In genomic region chr16:29807426-29808218, GRCh38 we compare ENCODE assay signal across 7 cellular contexts. TPM values are rescaled to one million over a fixed set of nuclear protein-coding genes. Genes with fewer than 3 reads are reported as not detected.
DNase-seq lines count a peak whose midpoint lies in the region; TF ChIP-seq lines count a peak whose summit lies in the region.

No MANE protein-coding gene starts in this region.

- no peaks in the 10 kb centered on the region for H3K9me2 ChIP-seq in Loucy (replicated peaks; ENCODE audit: low read depth, low read length)

- H4K20me1 ChIP-seq in Loucy (ENCODE audit: insufficient read depth, low read length, poor library complexity, severe bottlenecking), result peaks cover 35% of the 10 kb centered on the region
- H4K20me1 ChIP-seq in neural progenitor cell (ENCODE audit: low read depth), result peaks cover 37% of the 10 kb centered on the region

- H3K4me3 Mint-ChIP-seq in neural progenitor cell, result peak overlapping the region; percentile 87

- peak; percentile 68 for TF ChIP-seq POLR2A in GM15510 (IDR thresholded peaks at IDR 0.05; ENCODE audit: borderline replicate concordance, extremely low read depth, insufficient read length)

- H3F3A ChIP-seq in Loucy (ENCODE audit: low read depth) (peaks cover 13% of the 10 kb centered on the region), neural progenitor cell (ENCODE audit: low read depth) (peaks cover 83% of the 10 kb centered on the region)

- peak overlapping the region; percentile 60 for H3K27ac Mint-ChIP-seq in neural progenitor cell

- H3K27me3 ChIP-seq in Loucy (ENCODE audit: insufficient read depth, low read length, poor library complexity, severe bottlenecking) (no peaks in the 10 kb centered on the region), neural progenitor cell (no peaks in the 10 kb centered on the region), stomach smooth muscle (ENCODE audit: control insufficient read depth in 1 of 2, insufficient read depth in 2 of 2, low read length in 2 of 2) (no peaks in the 10 kb centered on the region)

- peak overlapping the region; percentile 97 for H3K4me2 ChIP-seq in Loucy (ENCODE audit: low read depth, low read length, poor library complexity, severe bottlenecking)
- peak overlapping the region; percentile 88 for H3K4me2 ChIP-seq in neural progenitor cell

- H3K4me1 ChIP-seq in Loucy (ENCODE audit: insufficient read depth, low read length, poor library complexity, severe bottlenecking), result peaks cover 39% of the 10 kb centered on the region
- peaks cover 38% of the 10 kb centered on the region for H3K4me1 ChIP-seq in neural progenitor cell
- peaks cover 68% of the 10 kb centered on the region for H3K4me1 ChIP-seq in stomach smooth muscle (ENCODE audit: control insufficient read depth, insufficient read depth, low read length)

- DNase-seq in SIG-M5 treated with dmso at 0.1 percent for 504 hours (lab: John Stamatoyannopoulos, UW; ENCODE audit: unreplicated experiment), result peak; percentile 87
- DNase-seq in activated naive CD4-positive, alpha-beta T cell (lab: John Stamatoyannopoulos, UW), result peak; percentile 70 to 87 (median 79)
- DNase-seq in foreskin fibroblast, result peak; percentile 94 to 97
- DNase-seq in neural progenitor cell (ENCODE audit: low spot score), result peak; percentile 89

- no peak overlapping the region for H2AFZ ChIP-seq in Loucy (ENCODE audit: low read length)
- no peak overlapping the region for H2AFZ ChIP-seq in neural progenitor cell (replicated peaks)

- H3K9ac ChIP-seq in Loucy (ENCODE audit: low read depth, low read length, poor library complexity, severe bottlenecking) (peak overlapping the region; percentile 89), neural progenitor cell (no peak overlapping the region), stomach smooth muscle (ENCODE audit: low read length in 2 of 2) (peak overlapping the region; percentile 67 to 68)

- H3K36me3 ChIP-seq in Loucy (ENCODE audit: insufficient read depth, low read length), result peaks cover 51% of the 10 kb centered on the region
- no peaks in the 10 kb centered on the region for H3K36me3 ChIP-seq in neural progenitor cell
- H3K36me3 ChIP-seq in stomach smooth muscle (ENCODE audit: control insufficient read depth in 2 of 2, insufficient read depth in 2 of 2, low read length in 2 of 2), result no peaks in the 10 kb centered on the region

- H3K27ac ChIP-seq in neural progenitor cell (peak overlapping the region; percentile 48), stomach smooth muscle (ENCODE audit: low read length) (peak overlapping the region; percentile 92)

- H3K4me3 ChIP-seq in Loucy (ENCODE audit: low read length, poor library complexity, severe bottlenecking) (peak overlapping the region; percentile 97), foreskin fibroblast (ENCODE audit: low read depth in 1 of 2, low read length in 2 of 2) (peak overlapping the region; percentile 58 to 62), neural progenitor cell (peak overlapping the region; percentile 72), stomach smooth muscle (ENCODE audit: low read length in 2 of 2) (peak overlapping the region; percentile 54 to 74)

- H3K9me3 Mint-ChIP-seq in neural progenitor cell, result no peaks in the 10 kb centered on the region

- TF ChIP-seq CTCF in Loucy (conservative IDR thresholded peaks at IDR 0.05; ENCODE audit: low read length), result peak; percentile 56
- TF ChIP-seq CTCF in foreskin fibroblast (IDR thresholded peaks at IDR 0.05; ENCODE audit: low read depth, low read length), result peak; percentile 56
- peak; percentile 55 for TF ChIP-seq CTCF in neural progenitor cell (IDR thresholded peaks at IDR 0.05)

- H3K9me3 ChIP-seq in Loucy (ENCODE audit: insufficient read depth, low read depth, low read length), result no peaks in the 10 kb centered on the region
- no peaks in the 10 kb centered on the region for H3K9me3 ChIP-seq in neural progenitor cell (ENCODE audit: low read depth)
- no peaks in the 10 kb centered on the region for H3K9me3 ChIP-seq in stomach smooth muscle (ENCODE audit: control insufficient read depth in 2 of 2, low read length in 2 of 2)

- H3K79me2 ChIP-seq in Loucy (ENCODE audit: insufficient read depth, low read length) (peaks cover 47% of the 10 kb centered on the region), neural progenitor cell (ENCODE audit: low read depth) (peaks cover 47% of the 10 kb centered on the region)

- H3K27me3 Mint-ChIP-seq in neural progenitor cell (ENCODE audit: insufficient read depth, low read depth), result peaks cover 12% of the 10 kb centered on the region

- H3K36me3 Mint-ChIP-seq in neural progenitor cell, result peaks cover 12% of the 10 kb centered on the region

- H3K4me1 Mint-ChIP-seq in neural progenitor cell, result peaks cover 51% of the 10 kb centered on the region

RNA-seq across cellular contexts. Expression of gene MAZ, which starts 1.3 kb away (rescaled TPM):
- 120 and 220 TPM in 2 replicates for total RNA-seq in neural progenitor cell (ENCODE audit: low replicate concordance)

RNA-seq across cellular contexts. Expression of gene PRRT2, which starts 4.4 kb away (rescaled TPM):
- total RNA-seq in neural progenitor cell (ENCODE audit: low replicate concordance), result 23.5 and 71.4 TPM in 2 replicates

RNA-seq across cellular contexts. Expression of gene PAGR1, which starts 8.3 kb away (rescaled TPM):
- total RNA-seq in neural progenitor cell (ENCODE audit: low replicate concordance), result 47.2 and 88.3 TPM in 2 replicates

RNA-seq across cellular contexts. Expression of gene MVP, which starts 12.6 kb away (rescaled TPM):
- 2.4 and 4.4 TPM in 2 replicates for total RNA-seq in neural progenitor cell (ENCODE audit: low replicate concordance)

RNA-seq across cellular contexts. Expression of gene KIF22, which starts 17.1 kb away (rescaled TPM):
- 173 and 275 TPM in 2 replicates for total RNA-seq in neural progenitor cell (ENCODE audit: low replicate concordance)

Comparison
In these comparisons a context has a peak if more than half of its experiments do, and no peak if none do; other contexts are left out.
1. Peak in every context shown above with its lines: DNase-seq, H3K4me3 ChIP-seq and H3K27ac ChIP-seq.